8 cellular contexts compared by ENCODE assay signal in the genomic region with DNA sequence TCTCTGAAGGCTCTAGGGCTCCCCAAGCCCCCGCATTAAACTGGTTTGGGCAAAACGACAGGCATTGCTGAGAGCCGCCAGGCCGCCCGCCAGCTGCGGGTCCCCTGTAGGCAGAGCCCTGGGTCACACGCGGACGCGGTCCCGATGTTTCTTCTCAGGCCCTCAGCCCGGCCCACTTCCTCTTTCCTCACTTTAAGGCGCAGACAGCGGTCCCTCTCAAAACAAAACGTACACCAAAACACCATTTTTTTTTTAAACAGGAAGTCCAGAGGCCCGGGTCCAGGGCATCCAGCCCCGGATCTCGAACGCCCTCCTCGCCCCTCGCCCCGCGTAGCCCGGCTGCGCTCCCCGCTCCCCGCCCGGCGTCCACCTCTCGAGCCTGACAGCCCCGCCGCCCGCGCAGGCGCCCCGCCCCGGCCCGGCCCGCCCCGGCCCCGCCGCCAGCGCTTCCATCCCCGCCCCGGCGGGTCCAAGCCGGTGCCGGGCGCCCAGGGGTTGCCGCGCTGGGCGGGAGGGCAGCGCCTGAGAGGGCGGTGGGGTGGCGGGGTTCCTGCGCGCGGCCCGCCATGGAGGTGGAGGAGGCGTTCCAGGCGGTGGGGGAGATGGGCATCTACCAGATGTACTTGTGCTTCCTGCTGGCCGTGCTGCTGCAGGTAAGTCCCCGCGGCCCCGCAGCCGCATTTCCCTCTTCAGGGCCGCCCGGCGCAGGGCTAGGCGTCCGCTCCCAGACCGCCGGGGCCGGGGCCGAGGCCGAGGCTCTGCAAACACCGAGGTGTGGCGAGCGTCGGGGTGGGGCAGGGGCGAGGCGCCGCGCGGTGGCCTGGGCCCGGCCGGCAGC. TPM values are rescaled to one million over a fixed set of nuclear protein-coding genes. Genes with fewer than 3 reads are reported as not detected.
DNase-seq lines count a peak whose midpoint lies in the region; ATAC-seq and TF ChIP-seq lines count a peak whose summit lies in the region.

A gene (plus strand): TSS at position 452 of the 838 bp plus-strand sequence. CDS start 115 bp downstream, at position 567.

- no peak for TF ChIP-seq POLR2A in tibial nerve (IDR thresholded peaks at IDR 0.05)

- peaks cover 6 to 12% (median 9%) of the 10 kb centered on the region in 7 donors for H3K4me1 Mint-ChIP-seq in naive thymus-derived CD4-positive, alpha-beta T cell

- H3K4me3 Mint-ChIP-seq in naive thymus-derived CD4-positive, alpha-beta T cell: peak within 1 kb of the TSS; percentile 81 to 89 (median 84)

- intact Hi-C loops in naive thymus-derived CD4-positive, alpha-beta T cell (cut with micrococcal nuclease): no loop called here

- peak within 1 kb of the TSS in 3 of 9 donors; percentile 25 to 53 (median 42) for H3K27ac Mint-ChIP-seq in naive thymus-derived CD4-positive, alpha-beta T cell

- peak; percentile 92 for ATAC-seq in GM18867 (IDR thresholded peaks at IDR 0.05; ENCODE audit: unreplicated experiment)
- peak; percentile 87 for ATAC-seq in HG02981 (IDR thresholded peaks at IDR 0.05; ENCODE audit: unreplicated experiment)
- ATAC-seq in naive thymus-derived CD4-positive, alpha-beta T cell: peak; percentile 80

- no peaks in the 10 kb centered on the region for H3K9me3 ChIP-seq in naive thymus-derived CD4-positive, alpha-beta T cell (ENCODE audit: control insufficient read depth in 2 of 3, low read length in 3 of 3)
- no peaks in the 10 kb centered on the region for H3K9me3 ChIP-seq in tibial nerve

- H3K4me3 ChIP-seq in fibroblast of the aortic adventitia (ENCODE audit: low read depth, low read length) (peak within 1 kb of the TSS; percentile 69), tibial nerve (peak within 1 kb of the TSS; percentile 34 to 76 (median 63))
- H3K4me3 ChIP-seq in naive thymus-derived CD4-positive, alpha-beta T cell (ENCODE audit: low read length): peak within 1 kb of the TSS; percentile 52

- TF ChIP-seq EP300 in tibial nerve (IDR thresholded peaks at IDR 0.05): peak in 1 of 2 donors; percentile 22

- H3K9me3 Mint-ChIP-seq in naive thymus-derived CD4-positive, alpha-beta T cell: peaks cover 0 to 3% (median 0%) of the 10 kb centered on the region in 11 donors

- peaks cover 0 to 8% of the 10 kb centered on the region in 2 donors for H3K27me3 ChIP-seq in naive thymus-derived CD4-positive, alpha-beta T cell (ENCODE audit: control insufficient read depth in 2 of 2, insufficient read depth in 2 of 2, low read length in 2 of 2)
- H3K27me3 ChIP-seq in tibial nerve: peaks cover 0 to 9% of the 10 kb centered on the region in 2 donors

- H3K27me3 Mint-ChIP-seq in naive thymus-derived CD4-positive, alpha-beta T cell: peaks cover 44 to 74% (median 54%) of the 10 kb centered on the region in 5 donors

- H3K4me1 ChIP-seq in naive thymus-derived CD4-positive, alpha-beta T cell (ENCODE audit: control insufficient read depth in 2 of 2, insufficient read depth in 2 of 2, low read length in 2 of 2): no peaks in the 10 kb centered on the region
- peaks cover 0 to 15% (median 0%) of the 10 kb centered on the region in 4 donors for H3K4me1 ChIP-seq in tibial nerve

- WGBS in tibial nerve, 2 donors: 1 to 2% methylated on average over 31 to 39 of the region's 87 CpGs

- no peak within 1 kb of the TSS for H3K27ac ChIP-seq in naive thymus-derived CD4-positive, alpha-beta T cell (ENCODE audit: low read depth, low read length)
- H3K27ac ChIP-seq in tibial nerve: peak within 1 kb of the TSS; percentile 14 to 86 (median 72)

- peaks cover 0 to 1% (median 0%) of the 10 kb centered on the region in 5 donors for H3K36me3 Mint-ChIP-seq in naive thymus-derived CD4-positive, alpha-beta T cell

- DNase-seq in Ammon's horn (ENCODE audit: low spot score) (peak; percentile 72), NCI-H774 (lab: John Stamatoyannopoulos, UW) (peak; percentile 39), activated T-helper 1 cell treated with Interleukin-2 at 50 U/mL for 16 hours (ENCODE audit: low read depth) (peak; percentile 7), fibroblast of the aortic adventitia (ENCODE audit: low read depth) (peak; percentile 38), tibial nerve (ENCODE audit: low spot score in 2 of 2) (peak; percentile 19 to 46)
- peak in 6 of 9 donors; percentile 7 to 46 (median 14) for DNase-seq in naive thymus-derived CD4-positive, alpha-beta T cell

- CTCF ChIA-PET in naive thymus-derived CD4-positive, alpha-beta T cell (lab: Charles Lee): no interaction called here

- POLR2A ChIA-PET in naive thymus-derived CD4-positive, alpha-beta T cell (lab: Charles Lee): no interaction called here

- TF ChIP-seq CTCF in fibroblast of the aortic adventitia (IDR thresholded peaks at IDR 0.05; ENCODE audit: insufficient read depth, low read length) (no peak), tibial nerve (IDR thresholded peaks at IDR 0.05) (no peak)

- H3K36me3 ChIP-seq in naive thymus-derived CD4-positive, alpha-beta T cell (ENCODE audit: control insufficient read depth in 2 of 3, insufficient read depth in 3 of 3, low read length in 3 of 3): no peaks in the 10 kb centered on the region
- H3K36me3 ChIP-seq in tibial nerve: no peaks in the 10 kb centered on the region

RNA-seq across cellular contexts. Expression of the gene that starts here (rescaled TPM):
- 4.2 and 7.2 TPM in 2 replicates for total RNA-seq in fibroblast of the aortic adventitia (ENCODE audit: low replicate concordance)
- 1 to 10 TPM in 2 of 5 experiments, under 1 TPM in 2, not detected in 1; 0.22 to 8.2 (median 0.90) TPM for total RNA-seq in naive thymus-derived CD4-positive, alpha-beta T cell
- not detected for polyA plus RNA-seq in naive thymus-derived CD4-positive, alpha-beta T cell
- 1 to 10 TPM; 1.7 to 8.8 (median 4.8) TPM for total RNA-seq in tibial nerve

Comparison
In these comparisons a context has a peak if more than half of its experiments do, and no peak if none do; other contexts are left out.
1. DNase-seq: peak in every context shown above with its lines; median percentile 72 in Ammon's horn; 39 in NCI-H774; 38 in fibroblast of the aortic adventitia; 32 in tibial nerve; 14 in naive thymus-derived CD4-positive, alpha-beta T cell; 7 in activated T-helper 1 cell treated with Interleukin-2 at 50 U/mL for 16 hours.